ENCODE assay signal across 1 cellular context in the genomic region with DNA sequence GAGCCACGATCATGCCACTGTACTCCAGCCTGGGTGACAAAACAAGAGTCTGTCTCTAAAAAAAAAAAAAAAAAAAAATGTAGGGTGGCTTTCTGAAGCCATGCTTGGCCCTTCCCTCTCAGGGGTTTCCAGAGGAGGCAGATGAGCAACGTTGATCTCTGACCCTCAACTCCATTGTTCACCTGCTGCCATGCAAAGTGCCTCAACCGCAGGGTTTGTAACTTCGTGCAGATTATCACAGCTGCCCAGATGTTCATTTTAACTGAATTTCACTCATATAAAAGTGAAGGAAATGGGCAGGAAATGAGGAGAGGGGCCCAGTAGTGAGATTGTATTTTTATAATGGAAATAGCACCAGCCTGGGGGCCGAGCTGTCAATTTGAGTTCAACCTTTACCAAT.
TF ChIP-seq lines count a peak whose summit lies in the region.

No MANE protein-coding gene starts in this region.

TF ChIP-seq in GM12878, 131 proteins besides CTCF, POLR2A, EP300 and RAD21 (continued from another document):
- TF ChIP-seq E2F8 (IDR thresholded peaks at IDR 0.05; ENCODE audit: low read depth, partially characterized antibody) = no peak
TF ChIP-seq in GM12878: peak in this region for 3.
